ENCODE assay signal across 8 cellular contexts in genomic region chr6:44073612-44074382, GRCh38. TPM values are rescaled to one million over a fixed set of nuclear protein-coding genes. Genes with fewer than 3 reads are reported as not detected.
A peak's percentile ranks its signal among the peaks of the same experiment; 100 is the strongest.
DNase-seq lines count a peak whose midpoint lies in the region; ATAC-seq and TF ChIP-seq lines count a peak whose summit lies in the region.

No MANE protein-coding gene starts in this region.

- ATAC-seq in GM21447 (IDR thresholded peaks at IDR 0.05; ENCODE audit: unreplicated experiment) (peak; percentile 1), GM21423 (IDR thresholded peaks at IDR 0.05; ENCODE audit: unreplicated experiment) (no peak), HG03442 (IDR thresholded peaks at IDR 0.05; ENCODE audit: unreplicated experiment) (no peak)

- DNase-seq in RPMI8226: peak; percentile 47
- no peak for DNase-seq in epithelial cell of esophagus (ENCODE audit: low read depth)
- DNase-seq in osteoblast (ENCODE audit: insufficient read length, low spot score, missing footprints): peak; percentile 91
- no peak for DNase-seq in CD1c-positive myeloid dendritic cell (ENCODE audit: extremely low spot score)

- H3K4me1 ChIP-seq in osteoblast (ENCODE audit: insufficient read depth, low read length): peaks cover 39% of the 10 kb centered on the region

- H3K4me3 ChIP-seq in epithelial cell of esophagus (ENCODE audit: low read length): peak overlapping the region; percentile 27
- peak overlapping the region; percentile 54 for H3K4me3 ChIP-seq in osteoblast (ENCODE audit: insufficient read depth, low read length)

- no peaks in the 10 kb centered on the region for H3K79me2 ChIP-seq in osteoblast (ENCODE audit: insufficient read depth, low read length)

- no peaks in the 10 kb centered on the region for H3K36me3 ChIP-seq in osteoblast (ENCODE audit: insufficient read depth, low read length)

- H2AFZ ChIP-seq in osteoblast (ENCODE audit: low read length): peak overlapping the region; percentile 57

- no peaks in the 10 kb centered on the region for H3K27me3 ChIP-seq in osteoblast (ENCODE audit: insufficient read depth, low read length)

- no peaks in the 10 kb centered on the region for H3K9me3 ChIP-seq in osteoblast (ENCODE audit: low read depth, low read length)

- peak overlapping the region; percentile 77 for H3K4me2 ChIP-seq in osteoblast (ENCODE audit: insufficient read depth, low read length)

- H4K20me1 ChIP-seq in osteoblast (ENCODE audit: insufficient read depth, low read length): no peaks in the 10 kb centered on the region

- H3K27ac ChIP-seq in 22Rv1 (peak overlapping the region; percentile 44), osteoblast (ENCODE audit: low read depth, low read length) (peak overlapping the region; percentile 60)

- TF ChIP-seq CTCF in 22Rv1 (IDR thresholded peaks at IDR 0.05) (no peak), epithelial cell of esophagus (IDR thresholded peaks at IDR 0.05; ENCODE audit: insufficient read depth, low read depth, low read length, missing control alignments) (no peak), osteoblast (IDR thresholded peaks at IDR 0.05; ENCODE audit: extremely low read depth, low read depth, low read length) (no peak)

RNA-seq across cellular contexts. Expression of gene MRPL14, which starts 53.5 kb away (rescaled TPM):
- 47.7 and 49.9 TPM in 2 replicates for total RNA-seq in osteoblast

RNA-seq across cellular contexts. Expression of gene TMEM63B, which starts 53.6 kb away (rescaled TPM):
- total RNA-seq in osteoblast: 32.7 and 36.6 TPM in 2 replicates

Comparison
In these comparisons a context has a peak if more than half of its experiments do, and no peak if none do; other contexts are left out.
1. DNase-seq: peak in RPMI8226 (single experiment) and osteoblast (single experiment); none in epithelial cell of esophagus (single experiment) and CD1c-positive myeloid dendritic cell (single experiment).